9 cellular contexts compared by ENCODE assay signal in genomic region chr6:28940859-28941680, GRCh38. TPM values are rescaled to one million over a fixed set of nuclear protein-coding genes. Genes with fewer than 3 reads are reported as not detected.
A peak's percentile ranks its signal among the peaks of the same experiment; 100 is the strongest.
DNase-seq lines count a peak whose midpoint lies in the region; ATAC-seq, FAIRE-seq and TF ChIP-seq lines count a peak whose summit lies in the region.
"Had no signal": no experiment of that assay in that cellular context is flagged by ENCODE, and none has a peak within 500 bp of the region (broad histone marks: within the 10 kb centered on the region; RNA-seq: fewer than 3 reads in every experiment).

No MANE protein-coding gene starts in this region.

- peak; percentile 53 for ATAC-seq in GM21619 (IDR thresholded peaks at IDR 0.05; ENCODE audit: unreplicated experiment)
- peak; percentile 85 for ATAC-seq in stimulated activated naive CD8-positive, alpha-beta T cell treated with anti-CD3 and anti-CD28 coated beads, Interleukin-15, amount 100 ng/mL, for 72 hours

- BruUV-seq in Calu3 (replicated peaks; lab: Mats Ljungman, UMichigan), result no TSS peak

- TF ChIP-seq CTCF in Calu3 (IDR thresholded peaks at IDR 0.05; ENCODE audit: unreplicated experiment), result no peak
- TF ChIP-seq CTCF in fibroblast of the aortic adventitia (IDR thresholded peaks at IDR 0.05; ENCODE audit: insufficient read depth, low read length), result no peak
- TF ChIP-seq CTCF in nephron (IDR thresholded peaks at IDR 0.05; ENCODE audit: unreplicated experiment in 3 of 3), result no peak

- H3K4me3 ChIP-seq in fibroblast of the aortic adventitia (ENCODE audit: low read depth, low read length), result peak overlapping the region; percentile 72

- in situ Hi-C loops in KBM-7 (cut with MboI; ENCODE audit: low pct_unique_long_range_greater_than_20kb, low sequenced_read_pairs), result no loop called here

- CTCF ChIA-PET in Calu3 (lab: Charles Lee), result interaction anchor here (0.7 to 2.6 kb wide), 8 partner anchors 17 to 113 kb away, joined by 3 to 15 read pairs (median 5); partner anchors contain the start of gene TRIM27

- intact Hi-C loops in Calu3 (cut with micrococcal nuclease; ENCODE audit: unreplicated experiment), result loop anchor here (1.0 to 10.0 kb wide), 7 partner anchors 18 to 216 kb away; partner anchors contain the start of gene TRIM27
- intact Hi-C loops in activated T-helper 2 cell treated with anti-CD3 and anti-CD28 coated beads, Interferon-gamma antibody, Interleukin-2, Interleukin-4, amounts not matched to agents 10 μg/mL and 5 μg/mL and 100 μg/mL, durations not matched to agents 14 hours and 24 hours and 36 hours (cut with micrococcal nuclease), result loop anchor here (1.0 to 5.0 kb wide), 8 partner anchors 17 to 1464 kb away; no protein-coding TSS in a partner anchor

- H3K9me3 Mint-ChIP-seq in Calu3 (ENCODE audit: low read depth, unreplicated experiment), result no peaks in the 10 kb centered on the region
- H3K9me3 Mint-ChIP-seq in activated T-helper 2 cell treated with anti-CD3 and anti-CD28 coated beads, Interferon-gamma antibody, Interleukin-2, Interleukin-4, amounts not matched to agents 10 μg/mL and 5 μg/mL and 100 μg/mL, durations not matched to agents 14 hours and 24 hours and 36 hours, result no peaks in the 10 kb centered on the region
- H3K9me3 Mint-ChIP-seq in nephron, result no peaks in the 10 kb centered on the region
- no peaks in the 10 kb centered on the region for H3K9me3 Mint-ChIP-seq in stimulated activated naive CD8-positive, alpha-beta T cell treated with anti-CD3 and anti-CD28 coated beads, Interleukin-15, amount 100 ng/mL, for 72 hours

- peaks cover 45% of the 10 kb centered on the region for H3K4me1 Mint-ChIP-seq in Calu3 (ENCODE audit: low read depth, unreplicated experiment)
- H3K4me1 Mint-ChIP-seq in activated T-helper 2 cell treated with anti-CD3 and anti-CD28 coated beads, Interferon-gamma antibody, Interleukin-2, Interleukin-4, amounts not matched to agents 10 μg/mL and 5 μg/mL and 100 μg/mL, durations not matched to agents 14 hours and 24 hours and 36 hours (ENCODE audit: low read depth), result peaks cover 37% of the 10 kb centered on the region
- H3K4me1 Mint-ChIP-seq in nephron, result peaks cover 13% of the 10 kb centered on the region
- peaks cover 53% of the 10 kb centered on the region for H3K4me1 Mint-ChIP-seq in stimulated activated naive CD8-positive, alpha-beta T cell treated with anti-CD3 and anti-CD28 coated beads, Interleukin-15, amount 100 ng/mL, for 72 hours

- H3K4me3 Mint-ChIP-seq in Calu3 (ENCODE audit: low read depth, unreplicated experiment) (peak overlapping the region; percentile 94), nephron (peak overlapping the region; percentile 88 to 96 (median 89))
- H3K4me3 Mint-ChIP-seq in activated T-helper 2 cell treated with anti-CD3 and anti-CD28 coated beads, Interferon-gamma antibody, Interleukin-2, Interleukin-4, amounts not matched to agents 10 μg/mL and 5 μg/mL and 100 μg/mL, durations not matched to agents 14 hours and 24 hours and 36 hours (ENCODE audit: low read depth), result peak overlapping the region; percentile 86
- peak overlapping the region; percentile 80 to 97 for H3K4me3 Mint-ChIP-seq in stimulated activated naive CD8-positive, alpha-beta T cell treated with anti-CD3 and anti-CD28 coated beads, Interleukin-15, amount 100 ng/mL, for 72 hours

- FAIRE-seq in RCC 7860 (lab: Jason Lieb, UNC), result no peak
- FAIRE-seq: frontal cortex had no signal

- H3K27ac Mint-ChIP-seq in Calu3 (ENCODE audit: unreplicated experiment) (peak overlapping the region; percentile 97), nephron (peak overlapping the region; percentile 16 to 68 (median 48))
- H3K27ac Mint-ChIP-seq in activated T-helper 2 cell treated with anti-CD3 and anti-CD28 coated beads, Interferon-gamma antibody, Interleukin-2, Interleukin-4, amounts not matched to agents 10 μg/mL and 5 μg/mL and 100 μg/mL, durations not matched to agents 14 hours and 24 hours and 36 hours, result peak overlapping the region; percentile 99
- peak overlapping the region; percentile 96 to 100 for H3K27ac Mint-ChIP-seq in stimulated activated naive CD8-positive, alpha-beta T cell treated with anti-CD3 and anti-CD28 coated beads, Interleukin-15, amount 100 ng/mL, for 72 hours

- DNase-seq in Calu3 (peak; percentile 87), KBM-7 (peak; percentile 96), RCC 7860 (ENCODE audit: low spot score) (peak; percentile 80), fibroblast of the aortic adventitia (ENCODE audit: low read depth) (peak; percentile 93)
- DNase-seq in activated T-helper 2 cell treated with anti-CD3 and anti-CD28 coated beads, Interferon-gamma antibody, Interleukin-2, Interleukin-4, amounts not matched to agents 10 μg/mL and 5 μg/mL and 100 μg/mL, durations not matched to agents 14 hours and 24 hours and 36 hours (ENCODE audit: low spot score), result peak; percentile 77
- DNase-seq in stimulated activated naive CD8-positive, alpha-beta T cell treated with anti-CD3 and anti-CD28 coated beads, Interleukin-15, amount 100 ng/mL, for 72 hours, result peak; percentile 83 to 86

- H3K27me3 Mint-ChIP-seq in Calu3 (ENCODE audit: unreplicated experiment) (peaks cover 11% of the 10 kb centered on the region), nephron (ENCODE audit: low read depth) (peaks cover 5% of the 10 kb centered on the region)
- H3K27me3 Mint-ChIP-seq in activated T-helper 2 cell treated with anti-CD3 and anti-CD28 coated beads, Interferon-gamma antibody, Interleukin-2, Interleukin-4, amounts not matched to agents 10 μg/mL and 5 μg/mL and 100 μg/mL, durations not matched to agents 14 hours and 24 hours and 36 hours (ENCODE audit: low read depth), result peaks cover 5% of the 10 kb centered on the region
- no peaks in the 10 kb centered on the region for H3K27me3 Mint-ChIP-seq in stimulated activated naive CD8-positive, alpha-beta T cell treated with anti-CD3 and anti-CD28 coated beads, Interleukin-15, amount 100 ng/mL, for 72 hours

- H3K36me3 Mint-ChIP-seq in Calu3 (ENCODE audit: insufficient read depth, unreplicated experiment) (peaks cover 54% of the 10 kb centered on the region), nephron (ENCODE audit: low read depth) (no peaks in the 10 kb centered on the region)
- H3K36me3 Mint-ChIP-seq in activated T-helper 2 cell treated with anti-CD3 and anti-CD28 coated beads, Interferon-gamma antibody, Interleukin-2, Interleukin-4, amounts not matched to agents 10 μg/mL and 5 μg/mL and 100 μg/mL, durations not matched to agents 14 hours and 24 hours and 36 hours (ENCODE audit: low read depth), result no peaks in the 10 kb centered on the region

RNA-seq across cellular contexts. Expression of gene TRIM27, which starts 17.3 kb away (rescaled TPM):
- total RNA-seq in Calu3 (2022) (85.8 and 91.6 TPM in 2 replicates), fibroblast of the aortic adventitia (ENCODE audit: low replicate concordance) (32.7 and 49.7 TPM in 2 replicates)
- total RNA-seq in activated T-helper 2 cell treated with anti-CD3 and anti-CD28 coated beads, Interferon-gamma antibody, Interleukin-2, Interleukin-4, amounts not matched to agents 10 μg/mL and 5 μg/mL and 100 μg/mL, durations not matched to agents 14 hours and 24 hours and 36 hours, result 64.4 and 69.6 TPM in 2 replicates

Comparison
In these comparisons a context has a peak if more than half of its experiments do, and no peak if none do; other contexts are left out.
1. Peak in every context shown above with its lines: DNase-seq, ATAC-seq and H3K4me3 ChIP-seq.
2. H3K27ac Mint-ChIP-seq: peak in every context shown above with its lines; median percentile 99 in activated T-helper 2 cell treated with anti-CD3 and anti-CD28 coated beads, Interferon-gamma antibody, Interleukin-2, Interleukin-4, amounts not matched to agents 10 μg/mL and 5 μg/mL and 100 μg/mL, durations not matched to agents 14 hours and 24 hours and 36 hours; 98 in stimulated activated naive CD8-positive, alpha-beta T cell treated with anti-CD3 and anti-CD28 coated beads, Interleukin-15, amount 100 ng/mL, for 72 hours; 97 in Calu3; 48 in nephron.